In genomic region chr9:89448821-89449220, GRCh38 we compare ENCODE assay signal across 14 cellular contexts. TPM values are rescaled to one million over a fixed set of nuclear protein-coding genes. Genes with fewer than 3 reads are reported as not detected.
DNase-seq lines count a peak whose midpoint lies in the region; ATAC-seq and TF ChIP-seq lines count a peak whose summit lies in the region.
"Had no signal": no experiment of that assay in that cellular context is flagged by ENCODE, and none has a peak within 500 bp of the region (broad histone marks: within the 10 kb centered on the region; RNA-seq: fewer than 3 reads in every experiment).

No MANE protein-coding gene starts in this region.

- no peak for TF ChIP-seq POLR2A in ovary (IDR thresholded peaks at IDR 0.05)

- TF ChIP-seq EP300 in ovary (IDR thresholded peaks at IDR 0.05), result no peak

- no peak for DNase-seq in activated naive CD4-positive, alpha-beta T cell treated with anti-CD3 and anti-CD28 coated beads, Interleukin-2, amount 10 ng/mL, durations not matched to agents 7 days and 5 days
- no peak for DNase-seq in activated naive CD4-positive, alpha-beta T cell (lab: John Stamatoyannopoulos, UW)
- DNase-seq in naive thymus-derived CD4-positive, alpha-beta T cell, result no peak
- DNase-seq in epidermal melanocyte (ENCODE audit: insufficient read length, low spot score) (no peak), KG1 (lab: John Stamatoyannopoulos, UW) (no peak), ovary (no peak)
- DNase-seq: Karpas-422, NCI-H1436, NCI-H2227 treated with DMSO at 0.1 percent for 48 hours, testis, WERI-Rb-1 had no signal

- POLR2A ChIA-PET in naive thymus-derived CD4-positive, alpha-beta T cell (lab: Charles Lee), result interaction anchor here (0.7 to 19.8 kb wide), 10 partner anchors 8 to 79 kb away, joined by 3 to 242 read pairs (median 4); no protein-coding TSS in a partner anchor

- H3K27ac Mint-ChIP-seq in activated naive CD4-positive, alpha-beta T cell treated with anti-CD3 and anti-CD28 coated beads, Interleukin-2, amount 10 ng/mL, durations not matched to agents 7 days and 5 days, result peak overlapping the region; percentile 85
- H3K27ac Mint-ChIP-seq in activated naive CD8-positive, alpha-beta T cell, result peak overlapping the region; percentile 98
- H3K27ac Mint-ChIP-seq in naive thymus-derived CD4-positive, alpha-beta T cell, result peak overlapping the region; percentile 81 to 99 (median 96)

- intact Hi-C loops in naive thymus-derived CD4-positive, alpha-beta T cell (cut with micrococcal nuclease), result loop anchor here in 1 of 2 donors (1.0 kb wide), 1 partner anchor 15 kb away; no protein-coding TSS in a partner anchor
- intact Hi-C loops in ovary (cut with DNase I), result no loop called here

- H3K27me3 ChIP-seq in naive thymus-derived CD4-positive, alpha-beta T cell (ENCODE audit: control insufficient read depth in 2 of 2, insufficient read depth in 2 of 2, low read length in 2 of 2), result no peaks in the 10 kb centered on the region
- no peaks in the 10 kb centered on the region for H3K27me3 ChIP-seq in ovary
- H3K27me3 ChIP-seq: hepatocyte, testis had no signal

- H3K4me1 Mint-ChIP-seq in activated naive CD4-positive, alpha-beta T cell treated with anti-CD3 and anti-CD28 coated beads, Interleukin-2, amount 10 ng/mL, durations not matched to agents 7 days and 5 days, result peaks cover 89% of the 10 kb centered on the region
- H3K4me1 Mint-ChIP-seq in activated naive CD8-positive, alpha-beta T cell (ENCODE audit: low read depth), result peaks cover 97% of the 10 kb centered on the region
- peaks cover 75 to 100% (median 90%) of the 10 kb centered on the region in 7 donors for H3K4me1 Mint-ChIP-seq in naive thymus-derived CD4-positive, alpha-beta T cell

- H3K4me3 ChIP-seq in naive thymus-derived CD4-positive, alpha-beta T cell (ENCODE audit: low read length), result peak overlapping the region; percentile 14
- H3K4me3 ChIP-seq in ovary, result no peak overlapping the region
- H3K4me3 ChIP-seq: hepatocyte, testis had no signal

- WGBS in ovary, 3 donors, result 36 to 57% (median 48%) methylated on average over 8 of the region's 8 CpGs

- no peak overlapping the region for H3K4me3 Mint-ChIP-seq in activated naive CD4-positive, alpha-beta T cell treated with anti-CD3 and anti-CD28 coated beads, Interleukin-2, amount 10 ng/mL, durations not matched to agents 7 days and 5 days
- H3K4me3 Mint-ChIP-seq in activated naive CD8-positive, alpha-beta T cell, result peak overlapping the region; percentile 73
- peak overlapping the region; percentile 79 to 88 (median 80) for H3K4me3 Mint-ChIP-seq in naive thymus-derived CD4-positive, alpha-beta T cell

- no peak for TF ChIP-seq CTCF in ovary (IDR thresholded peaks at IDR 0.05)

- peaks cover 74% of the 10 kb centered on the region for H3K36me3 Mint-ChIP-seq in activated naive CD4-positive, alpha-beta T cell treated with anti-CD3 and anti-CD28 coated beads, Interleukin-2, amount 10 ng/mL, durations not matched to agents 7 days and 5 days
- H3K36me3 Mint-ChIP-seq in activated naive CD8-positive, alpha-beta T cell, result peaks cover 31% of the 10 kb centered on the region
- H3K36me3 Mint-ChIP-seq in naive thymus-derived CD4-positive, alpha-beta T cell, result peaks cover 4 to 42% (median 29%) of the 10 kb centered on the region in 5 donors

- ATAC-seq in naive thymus-derived CD4-positive, alpha-beta T cell, result no peak
- no peak for ATAC-seq in GM19395 (IDR thresholded peaks at IDR 0.05; ENCODE audit: unreplicated experiment)

- CTCF ChIA-PET in activated naive CD4-positive, alpha-beta T cell treated with anti-CD3 and anti-CD28 coated beads, Interleukin-2, amount 10 ng/mL, durations not matched to agents 7 days and 5 days (lab: Charles Lee), result interaction anchor here (1.1 to 1.4 kb wide), 2 partner anchors 19 kb away, joined by 4 to 5 read pairs; no protein-coding TSS in a partner anchor
- CTCF ChIA-PET in naive thymus-derived CD4-positive, alpha-beta T cell (lab: Charles Lee), result interaction anchor here (1.1 to 3.0 kb wide), 4 partner anchors 20 to 100 kb away, joined by 3 to 12 read pairs (median 4); no protein-coding TSS in a partner anchor

- peak overlapping the region; percentile 60 for H3K27ac ChIP-seq in naive thymus-derived CD4-positive, alpha-beta T cell (ENCODE audit: low read depth, low read length)
- no peak overlapping the region for H3K27ac ChIP-seq in ovary
- H3K27ac ChIP-seq: hepatocyte, testis, WERI-Rb-1 had no signal

- peaks cover 64 to 93% of the 10 kb centered on the region in 2 donors for H3K4me1 ChIP-seq in naive thymus-derived CD4-positive, alpha-beta T cell (ENCODE audit: control insufficient read depth in 2 of 2, insufficient read depth in 2 of 2, low read length in 2 of 2)
- no peaks in the 10 kb centered on the region for H3K4me1 ChIP-seq in ovary (ENCODE audit: insufficient read depth)
- H3K4me1 ChIP-seq: testis had no signal

- H3K27me3 Mint-ChIP-seq in activated naive CD4-positive, alpha-beta T cell treated with anti-CD3 and anti-CD28 coated beads, Interleukin-2, amount 10 ng/mL, durations not matched to agents 7 days and 5 days, result no peaks in the 10 kb centered on the region
- H3K27me3 Mint-ChIP-seq in activated naive CD8-positive, alpha-beta T cell, result no peaks in the 10 kb centered on the region
- H3K27me3 Mint-ChIP-seq in naive thymus-derived CD4-positive, alpha-beta T cell, result no peaks in the 10 kb centered on the region

- H3K9me3 Mint-ChIP-seq in activated naive CD4-positive, alpha-beta T cell treated with anti-CD3 and anti-CD28 coated beads, Interleukin-2, amount 10 ng/mL, durations not matched to agents 7 days and 5 days, result no peaks in the 10 kb centered on the region
- no peaks in the 10 kb centered on the region for H3K9me3 Mint-ChIP-seq in activated naive CD8-positive, alpha-beta T cell (ENCODE audit: low read depth)
- H3K9me3 Mint-ChIP-seq in naive thymus-derived CD4-positive, alpha-beta T cell, result peaks cover 0 to 3% (median 0%) of the 10 kb centered on the region in 11 donors

- H3K9me3 ChIP-seq in naive thymus-derived CD4-positive, alpha-beta T cell (ENCODE audit: control insufficient read depth in 2 of 3, low read length in 3 of 3), result no peaks in the 10 kb centered on the region
- no peaks in the 10 kb centered on the region for H3K9me3 ChIP-seq in ovary
- H3K9me3 ChIP-seq: testis had no signal

- H3K36me3 ChIP-seq in naive thymus-derived CD4-positive, alpha-beta T cell (ENCODE audit: control insufficient read depth in 2 of 3, insufficient read depth in 3 of 3, low read length in 3 of 3), result peaks cover 0 to 37% (median 7%) of the 10 kb centered on the region in 3 experiments
- no peaks in the 10 kb centered on the region for H3K36me3 ChIP-seq in ovary
- H3K36me3 ChIP-seq: WERI-Rb-1 had no signal

RNA-seq across cellular contexts. Expression of gene SEMA4D, which starts 49.1 kb away (rescaled TPM):
- total RNA-seq in naive thymus-derived CD4-positive, alpha-beta T cell, result 100 to 1,000 TPM; 389 to 465 (median 460) TPM
- polyA plus RNA-seq in naive thymus-derived CD4-positive, alpha-beta T cell, result 100 to 1,000 TPM; 114 to 268 TPM
- 10 to 100 TPM; 11.1 to 27.2 (median 17.9) TPM for total RNA-seq in ovary
- polyA plus RNA-seq in ovary, result 10 to 100 TPM in 1 of 2 donors, 1 to 10 TPM in 1; 6.0 to 10.4 TPM

Comparison
In these comparisons a context has a peak if more than half of its experiments do, and no peak if none do; other contexts are left out.
1. RNA of gene SEMA4D, which starts 49.1 kb away (total RNA-seq): 389 to 465 TPM in naive thymus-derived CD4-positive, alpha-beta T cell; 11.1 to 27.2 TPM in ovary; every median in the first group is over 10 times any median in the second.
2. Peak in every context shown above with its lines, with median percentiles within 50 percentile points of each other: H3K27ac Mint-ChIP-seq.